17 cellular contexts compared by ENCODE assay signal in genomic region chr4:129240816-129241215, GRCh38.
DNase-seq lines count a peak whose midpoint lies in the region; ATAC-seq and TF ChIP-seq lines count a peak whose summit lies in the region.
"Had no signal": no experiment of that assay in that cellular context is flagged by ENCODE, and none has a peak within 500 bp of the region (broad histone marks: within the 10 kb centered on the region; RNA-seq: fewer than 3 reads in every experiment).

No MANE protein-coding gene starts in this region.

- ATAC-seq in GM19397 (IDR thresholded peaks at IDR 0.05; ENCODE audit: unreplicated experiment) (no peak), GM18861 (IDR thresholded peaks at IDR 0.05; ENCODE audit: unreplicated experiment) (no peak)
- ATAC-seq: T-cell had no signal

- H3K4me1 ChIP-seq in fibroblast of lung (ENCODE audit: control insufficient read depth, extremely low read depth, insufficient read depth, low read length), result no peaks in the 10 kb centered on the region
- H3K4me1 ChIP-seq in osteoblast (ENCODE audit: insufficient read depth, low read length), result peaks cover 6% of the 10 kb centered on the region
- H3K4me1 ChIP-seq: breast epithelium, spleen, thyroid gland had no signal

- no peak overlapping the region for H3K9ac ChIP-seq in fibroblast of lung (ENCODE audit: insufficient read depth, low read length)

- no peaks in the 10 kb centered on the region for H3K36me3 ChIP-seq in fibroblast of lung (ENCODE audit: control insufficient read depth, insufficient read depth, low read length)
- no peaks in the 10 kb centered on the region for H3K36me3 ChIP-seq in osteoblast (ENCODE audit: insufficient read depth, low read length)
- H3K36me3 ChIP-seq: breast epithelium, left ventricle myocardium inferior, spleen, thyroid gland had no signal

- H2AFZ ChIP-seq in fibroblast of lung (ENCODE audit: low read length), result no peak overlapping the region
- no peak overlapping the region for H2AFZ ChIP-seq in osteoblast (ENCODE audit: low read length)
- H2AFZ ChIP-seq: PC-9 had no signal

- H3K27ac ChIP-seq in fibroblast of lung (ENCODE audit: insufficient read depth, low read length), result no peak overlapping the region
- H3K27ac ChIP-seq in osteoblast (ENCODE audit: low read depth, low read length), result no peak overlapping the region
- H3K27ac ChIP-seq: breast epithelium, left ventricle myocardium inferior, PC-9, spleen, thyroid gland had no signal

- H3K27me3 ChIP-seq in fibroblast of lung (ENCODE audit: control insufficient read depth, insufficient read depth, low read length) (no peaks in the 10 kb centered on the region), osteoblast (ENCODE audit: insufficient read depth, low read length) (no peaks in the 10 kb centered on the region)
- H3K27me3 ChIP-seq: breast epithelium, spleen, thyroid gland had no signal

- DNase-seq in NCI-H128 (lab: John Stamatoyannopoulos, UW; ENCODE audit: unreplicated experiment) (peak; percentile 12), NCI-H510A (lab: John Stamatoyannopoulos, UW) (peak; percentile 50), fibroblast of lung (ENCODE audit: low read depth in 2 of 2) (peak; percentile 10 to 16), osteoblast (ENCODE audit: insufficient read length, low spot score, missing footprints) (peak; percentile 5), mesenteric fat pad (ENCODE audit: low spot score) (no peak)
- no peak for DNase-seq in activated CD4-positive, alpha-beta T cell treated with anti-CD3 and anti-CD28 coated beads, Interleukin-2, amount 50 U/mL, for 48 hours
- DNase-seq: activated CD4-positive, alpha-beta T cell treated with anti-CD3 and anti-CD28 coated beads, Interleukin-2, amount 10 ng/mL, durations not matched to agents 24 days and 14 days; CD8-positive, alpha-beta memory T cell; left ventricle myocardium inferior; NCI-H187 treated with DMSO at 0.1 percent for 48 hours; PC-9; spleen; T-cell; thyroid gland had no signal

- H3K4me3 ChIP-seq in fibroblast of lung (replicated peaks in 1 of 4; ENCODE audit: control extremely low read depth in 1 of 4, insufficient read depth in 1 of 4, low read depth in 3 of 4, low read length in 4 of 4) (no peak overlapping the region), osteoblast (ENCODE audit: insufficient read depth, low read length) (no peak overlapping the region)
- H3K4me3 ChIP-seq: breast epithelium, left ventricle myocardium inferior, PC-9, spleen, thyroid gland had no signal

- H4K20me1 ChIP-seq in fibroblast of lung (ENCODE audit: control insufficient read depth, extremely low read depth, insufficient read depth, low read length), result no peaks in the 10 kb centered on the region
- H4K20me1 ChIP-seq in osteoblast (ENCODE audit: insufficient read depth, low read length), result no peaks in the 10 kb centered on the region

- H3K9me3 ChIP-seq in fibroblast of lung (ENCODE audit: control insufficient read depth, insufficient read depth, low read depth, low read length) (no peaks in the 10 kb centered on the region), osteoblast (ENCODE audit: low read depth, low read length) (no peaks in the 10 kb centered on the region)
- H3K9me3 ChIP-seq: breast epithelium, left ventricle myocardium inferior, spleen, thyroid gland had no signal

- H3K4me2 ChIP-seq in fibroblast of lung (ENCODE audit: extremely low read depth, insufficient read depth, low read length) (no peak overlapping the region), osteoblast (ENCODE audit: insufficient read depth, low read length) (no peak overlapping the region)
- H3K4me2 ChIP-seq: PC-9 had no signal

- TF ChIP-seq CTCF in fibroblast of lung (conservative IDR thresholded peaks at IDR 0.05 in 1 of 2, IDR thresholded peaks at IDR 0.05 in 1 of 2; ENCODE audit: low read depth in 1 of 2, low read length in 2 of 2) (no peak), osteoblast (IDR thresholded peaks at IDR 0.05; ENCODE audit: extremely low read depth, low read depth, low read length) (no peak)

- no peaks in the 10 kb centered on the region for H3K79me2 ChIP-seq in fibroblast of lung (ENCODE audit: control insufficient read depth, insufficient read depth, low read length)
- no peaks in the 10 kb centered on the region for H3K79me2 ChIP-seq in osteoblast (ENCODE audit: insufficient read depth, low read length)

Comparison
In these comparisons a context has a peak if more than half of its experiments do, and no peak if none do; other contexts are left out.
1. DNase-seq: peak in NCI-H128 (single experiment), NCI-H510A (single experiment), fibroblast of lung (2 of 2) and osteoblast (single experiment); none in activated CD4-positive, alpha-beta T cell treated with anti-CD3 and anti-CD28 coated beads, Interleukin-2, amount 50 U/mL, for 48 hours (0 of 2) and mesenteric fat pad (single experiment).